In genomic region chr15:49478982-49479381, GRCh38 we compare ENCODE assay signal across 3 cellular contexts. TPM values are rescaled to one million over a fixed set of nuclear protein-coding genes. Genes with fewer than 3 reads are reported as not detected.
"Had no signal": no experiment of that assay in that cellular context is flagged by ENCODE, and none has a peak within 500 bp of the region (broad histone marks: within the 10 kb centered on the region; RNA-seq: fewer than 3 reads in every experiment).

No MANE protein-coding gene starts in this region.

RNA-seq across cellular contexts. Expression of gene FGF7, which starts 55.9 kb away (rescaled TPM):
- total RNA-seq: H1, H7, H9 had no signal
- polyA plus RNA-seq: H1 had no signal
